ENCODE assay signal across 1 cellular context in the genomic region with DNA sequence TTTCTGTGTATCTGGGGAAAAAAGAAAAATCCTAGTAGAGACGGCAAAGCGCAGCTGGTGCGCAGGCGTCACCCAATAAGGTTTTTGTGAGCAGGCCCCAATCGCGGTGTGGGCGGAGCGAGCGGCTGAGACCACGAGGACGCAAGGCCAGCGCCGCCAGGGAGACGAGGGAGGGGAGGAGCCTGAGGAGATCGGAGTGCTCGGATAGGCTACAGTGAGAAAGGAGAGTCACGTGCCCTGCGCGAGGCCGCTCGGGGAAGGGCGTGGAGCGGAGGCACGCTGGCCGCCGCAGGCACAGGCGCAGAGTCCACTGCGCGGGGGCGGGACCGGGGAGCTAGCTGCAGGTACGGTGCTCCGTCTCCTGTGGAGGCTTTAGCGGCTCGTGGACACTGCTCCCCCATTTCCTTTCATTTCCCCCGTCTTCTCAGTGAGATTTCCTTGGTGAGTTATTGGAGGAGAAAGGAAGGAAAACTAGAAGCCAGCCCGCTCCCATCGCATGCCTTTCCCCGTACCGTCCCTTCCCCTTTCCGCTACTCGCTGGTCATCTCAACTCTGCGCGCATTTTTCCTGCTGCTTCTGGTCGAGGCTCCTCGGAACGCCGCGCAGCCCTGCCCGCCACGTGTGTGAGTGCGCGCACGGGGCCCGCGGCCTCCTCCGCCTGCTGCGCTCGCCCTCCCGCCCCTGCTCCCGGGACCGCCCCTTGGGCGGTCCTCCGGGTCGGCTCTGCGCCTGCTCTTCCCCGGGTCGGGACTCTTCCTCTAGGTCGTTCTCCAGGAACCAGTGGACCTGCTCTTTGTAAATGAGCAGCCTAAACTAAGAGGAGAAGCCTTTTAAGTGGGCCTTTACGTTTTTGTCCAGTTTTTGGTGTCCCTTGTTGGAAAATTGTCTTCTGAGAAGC.
TF ChIP-seq lines count a peak whose summit lies in the region.

A gene with protein sequence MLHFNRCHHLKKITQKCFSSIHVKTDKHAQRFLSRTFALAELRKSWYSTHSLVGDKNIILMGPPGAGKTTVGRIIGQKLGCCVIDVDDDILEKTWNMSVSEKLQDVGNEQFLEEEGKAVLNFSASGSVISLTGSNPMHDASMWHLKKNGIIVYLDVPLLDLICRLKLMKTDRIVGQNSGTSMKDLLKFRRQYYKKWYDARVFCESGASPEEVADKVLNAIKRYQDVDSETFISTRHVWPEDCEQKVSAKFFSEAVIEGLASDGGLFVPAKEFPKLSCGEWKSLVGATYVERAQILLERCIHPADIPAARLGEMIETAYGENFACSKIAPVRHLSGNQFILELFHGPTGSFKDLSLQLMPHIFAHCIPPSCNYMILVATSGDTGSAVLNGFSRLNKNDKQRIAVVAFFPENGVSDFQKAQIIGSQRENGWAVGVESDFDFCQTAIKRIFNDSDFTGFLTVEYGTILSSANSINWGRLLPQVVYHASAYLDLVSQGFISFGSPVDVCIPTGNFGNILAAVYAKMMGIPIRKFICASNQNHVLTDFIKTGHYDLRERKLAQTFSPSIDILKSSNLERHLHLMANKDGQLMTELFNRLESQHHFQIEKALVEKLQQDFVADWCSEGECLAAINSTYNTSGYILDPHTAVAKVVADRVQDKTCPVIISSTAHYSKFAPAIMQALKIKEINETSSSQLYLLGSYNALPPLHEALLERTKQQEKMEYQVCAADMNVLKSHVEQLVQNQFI (plus strand): TSS at position 264 of the 898 bp plus-strand sequence. CDS start 6,612 bp downstream, outside the sequence.

TF ChIP-seq in HEK293, 187 proteins besides CTCF, POLR2A, EP300 and RAD21 (continued from another document):
- TF ChIP-seq, protein P1, sequence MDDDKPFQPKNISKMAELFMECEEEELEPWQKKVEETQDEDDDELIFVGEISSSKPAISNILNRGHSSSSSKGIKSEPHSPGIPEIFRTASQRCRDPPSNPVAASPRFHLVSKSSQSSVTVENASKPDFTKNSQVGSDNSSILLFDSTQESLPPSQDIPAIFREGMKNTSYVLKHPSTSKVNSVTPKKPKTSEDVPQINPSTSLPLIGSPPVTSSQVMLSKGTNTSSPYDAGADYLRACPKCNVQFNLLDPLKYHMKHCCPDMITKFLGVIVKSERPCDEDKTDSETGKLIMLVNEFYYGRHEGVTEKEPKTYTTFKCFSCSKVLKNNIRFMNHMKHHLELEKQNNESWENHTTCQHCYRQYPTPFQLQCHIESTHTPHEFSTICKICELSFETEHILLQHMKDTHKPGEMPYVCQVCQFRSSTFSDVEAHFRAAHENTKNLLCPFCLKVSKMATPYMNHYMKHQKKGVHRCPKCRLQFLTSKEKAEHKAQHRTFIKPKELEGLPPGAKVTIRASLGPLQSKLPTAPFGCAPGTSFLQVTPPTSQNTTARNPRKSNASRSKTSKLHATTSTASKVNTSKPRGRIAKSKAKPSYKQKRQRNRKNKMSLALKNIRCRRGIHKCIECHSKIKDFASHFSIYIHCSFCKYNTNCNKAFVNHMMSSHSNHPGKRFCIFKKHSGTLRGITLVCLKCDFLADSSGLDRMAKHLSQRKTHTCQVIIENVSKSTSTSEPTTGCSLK (tag by site-specific recombination; IDR thresholded peaks at IDR 0.05): no peak
- TF ChIP-seq ZBTB48 (tag by site-specific recombination; IDR thresholded peaks at IDR 0.05) (no peak), BCL11B (tag by site-specific recombination; IDR thresholded peaks at IDR 0.05; ENCODE audit: low read depth) (no peak; the same call in 1 of the 2 replicates), ZNF677 (tag by site-specific recombination; IDR thresholded peaks at IDR 0.05) (no peak), ZBTB8A (tag by site-specific recombination; IDR thresholded peaks at IDR 0.05) (peak; percentile 74), SP7 (tag by site-specific recombination; IDR thresholded peaks at IDR 0.05) (peak; percentile 86), ZNF529 (tag by site-specific recombination; IDR thresholded peaks at IDR 0.05; ENCODE audit: insufficient replicate concordance) (no peak), ZSCAN16 (tag by site-specific recombination; IDR thresholded peaks at IDR 0.05) (peak; percentile 47; the same call in 1 of the 2 replicates), GLI4 (tag by site-specific recombination; IDR thresholded peaks at IDR 0.05) (no peak; the same call in none of the 2 replicates), ZNF23 (tag by site-specific recombination; IDR thresholded peaks at IDR 0.05; ENCODE audit: borderline replicate concordance) (no peak), ZNF510 (tag by site-specific recombination; IDR thresholded peaks at IDR 0.05; ENCODE audit: insufficient replicate concordance) (no peak), ZNF146 (tag by site-specific recombination; IDR thresholded peaks at IDR 0.05) (0 out of 2 replicates have a peak, but pooled peaks have one; percentile 8), GLI2 (tag by site-specific recombination; IDR thresholded peaks at IDR 0.05; ENCODE audit: borderline replicate concordance, low read depth) (no peak), ZNF670 (tag by site-specific recombination; IDR thresholded peaks at IDR 0.05; ENCODE audit: low read depth) (no peak), ZNF350 (tag by site-specific recombination; IDR thresholded peaks at IDR 0.05) (no peak), KLF10 (tag by site-specific recombination; IDR thresholded peaks at IDR 0.05) (peak; percentile 39), KLF9 (tag by site-specific recombination; IDR thresholded peaks at IDR 0.05; ENCODE audit: low read depth) (peak; percentile 91)
- TF ChIP-seq, protein P2, sequence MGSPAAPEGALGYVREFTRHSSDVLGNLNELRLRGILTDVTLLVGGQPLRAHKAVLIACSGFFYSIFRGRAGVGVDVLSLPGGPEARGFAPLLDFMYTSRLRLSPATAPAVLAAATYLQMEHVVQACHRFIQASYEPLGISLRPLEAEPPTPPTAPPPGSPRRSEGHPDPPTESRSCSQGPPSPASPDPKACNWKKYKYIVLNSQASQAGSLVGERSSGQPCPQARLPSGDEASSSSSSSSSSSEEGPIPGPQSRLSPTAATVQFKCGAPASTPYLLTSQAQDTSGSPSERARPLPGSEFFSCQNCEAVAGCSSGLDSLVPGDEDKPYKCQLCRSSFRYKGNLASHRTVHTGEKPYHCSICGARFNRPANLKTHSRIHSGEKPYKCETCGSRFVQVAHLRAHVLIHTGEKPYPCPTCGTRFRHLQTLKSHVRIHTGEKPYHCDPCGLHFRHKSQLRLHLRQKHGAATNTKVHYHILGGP (tag by site-specific recombination; IDR thresholded peaks at IDR 0.05): no peak
- TF ChIP-seq, protein P3, sequence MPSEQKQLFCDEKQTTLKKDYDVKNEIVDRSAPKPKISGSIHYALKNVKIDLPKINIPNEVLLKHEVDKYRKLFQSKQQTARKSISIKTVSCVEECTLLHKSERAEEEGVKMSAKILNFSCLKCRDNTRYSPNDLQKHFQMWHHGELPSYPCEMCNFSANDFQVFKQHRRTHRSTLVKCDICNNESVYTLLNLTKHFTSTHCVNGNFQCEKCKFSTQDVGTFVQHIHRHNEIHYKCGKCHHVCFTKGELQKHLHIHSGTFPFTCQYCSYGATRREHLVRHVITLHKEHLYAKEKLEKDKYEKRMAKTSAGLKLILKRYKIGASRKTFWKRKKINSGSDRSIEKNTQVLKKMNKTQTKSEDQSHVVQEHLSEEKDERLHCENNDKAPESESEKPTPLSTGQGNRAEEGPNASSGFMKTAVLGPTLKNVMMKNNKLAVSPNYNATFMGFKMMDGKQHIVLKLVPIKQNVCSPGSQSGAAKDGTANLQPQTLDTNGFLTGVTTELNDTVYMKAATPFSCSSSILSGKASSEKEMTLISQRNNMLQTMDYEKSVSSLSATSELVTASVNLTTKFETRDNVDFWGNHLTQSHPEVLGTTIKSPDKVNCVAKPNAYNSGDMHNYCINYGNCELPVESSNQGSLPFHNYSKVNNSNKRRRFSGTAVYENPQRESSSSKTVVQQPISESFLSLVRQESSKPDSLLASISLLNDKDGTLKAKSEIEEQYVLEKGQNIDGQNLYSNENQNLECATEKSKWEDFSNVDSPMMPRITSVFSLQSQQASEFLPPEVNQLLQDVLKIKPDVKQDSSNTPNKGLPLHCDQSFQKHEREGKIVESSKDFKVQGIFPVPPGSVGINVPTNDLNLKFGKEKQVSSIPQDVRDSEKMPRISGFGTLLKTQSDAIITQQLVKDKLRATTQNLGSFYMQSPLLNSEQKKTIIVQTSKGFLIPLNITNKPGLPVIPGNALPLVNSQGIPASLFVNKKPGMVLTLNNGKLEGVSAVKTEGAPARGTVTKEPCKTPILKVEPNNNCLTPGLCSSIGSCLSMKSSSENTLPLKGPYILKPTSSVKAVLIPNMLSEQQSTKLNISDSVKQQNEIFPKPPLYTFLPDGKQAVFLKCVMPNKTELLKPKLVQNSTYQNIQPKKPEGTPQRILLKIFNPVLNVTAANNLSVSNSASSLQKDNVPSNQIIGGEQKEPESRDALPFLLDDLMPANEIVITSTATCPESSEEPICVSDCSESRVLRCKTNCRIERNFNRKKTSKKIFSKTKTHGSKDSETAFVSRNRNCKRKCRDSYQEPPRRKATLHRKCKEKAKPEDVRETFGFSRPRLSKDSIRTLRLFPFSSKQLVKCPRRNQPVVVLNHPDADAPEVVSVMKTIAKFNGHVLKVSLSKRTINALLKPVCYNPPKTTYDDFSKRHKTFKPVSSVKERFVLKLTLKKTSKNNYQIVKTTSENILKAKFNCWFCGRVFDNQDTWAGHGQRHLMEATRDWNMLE (tag by site-specific recombination; conservative IDR thresholded peaks at IDR 0.05; ENCODE audit: low read depth): no peak
- TF ChIP-seq, protein P4, sequence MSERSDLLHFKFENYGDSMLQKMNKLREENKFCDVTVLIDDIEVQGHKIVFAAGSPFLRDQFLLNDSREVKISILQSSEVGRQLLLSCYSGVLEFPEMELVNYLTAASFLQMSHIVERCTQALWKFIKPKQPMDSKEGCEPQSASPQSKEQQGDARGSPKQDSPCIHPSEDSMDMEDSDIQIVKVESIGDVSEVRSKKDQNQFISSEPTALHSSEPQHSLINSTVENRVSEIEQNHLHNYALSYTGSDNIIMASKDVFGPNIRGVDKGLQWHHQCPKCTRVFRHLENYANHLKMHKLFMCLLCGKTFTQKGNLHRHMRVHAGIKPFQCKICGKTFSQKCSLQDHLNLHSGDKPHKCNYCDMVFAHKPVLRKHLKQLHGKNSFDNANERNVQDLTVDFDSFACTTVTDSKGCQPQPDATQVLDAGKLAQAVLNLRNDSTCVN (tag by site-specific recombination; optimal IDR thresholded peaks at IDR 0.05): peak; percentile 98
- TF ChIP-seq, protein P5, sequence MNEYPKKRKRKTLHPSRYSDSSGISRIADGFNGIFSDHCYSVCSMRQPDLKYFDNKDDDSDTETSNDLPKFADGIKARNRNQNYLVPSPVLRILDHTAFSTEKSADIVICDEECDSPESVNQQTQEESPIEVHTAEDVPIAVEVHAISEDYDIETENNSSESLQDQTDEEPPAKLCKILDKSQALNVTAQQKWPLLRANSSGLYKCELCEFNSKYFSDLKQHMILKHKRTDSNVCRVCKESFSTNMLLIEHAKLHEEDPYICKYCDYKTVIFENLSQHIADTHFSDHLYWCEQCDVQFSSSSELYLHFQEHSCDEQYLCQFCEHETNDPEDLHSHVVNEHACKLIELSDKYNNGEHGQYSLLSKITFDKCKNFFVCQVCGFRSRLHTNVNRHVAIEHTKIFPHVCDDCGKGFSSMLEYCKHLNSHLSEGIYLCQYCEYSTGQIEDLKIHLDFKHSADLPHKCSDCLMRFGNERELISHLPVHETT (tag by site-specific recombination; IDR thresholded peaks at IDR 0.05): peak; percentile 81; the same call in 1 of the 2 replicates
- TF ChIP-seq, protein P6, sequence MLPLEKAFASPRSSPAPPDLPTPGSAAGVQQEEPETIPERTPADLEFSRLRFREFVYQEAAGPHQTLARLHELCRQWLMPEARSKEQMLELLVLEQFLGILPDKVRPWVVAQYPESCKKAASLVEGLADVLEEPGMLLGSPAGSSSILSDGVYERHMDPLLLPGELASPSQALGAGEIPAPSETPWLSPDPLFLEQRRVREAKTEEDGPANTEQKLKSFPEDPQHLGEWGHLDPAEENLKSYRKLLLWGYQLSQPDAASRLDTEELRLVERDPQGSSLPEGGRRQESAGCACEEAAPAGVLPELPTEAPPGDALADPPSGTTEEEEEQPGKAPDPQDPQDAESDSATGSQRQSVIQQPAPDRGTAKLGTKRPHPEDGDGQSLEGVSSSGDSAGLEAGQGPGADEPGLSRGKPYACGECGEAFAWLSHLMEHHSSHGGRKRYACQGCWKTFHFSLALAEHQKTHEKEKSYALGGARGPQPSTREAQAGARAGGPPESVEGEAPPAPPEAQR (tag by site-specific recombination; IDR thresholded peaks at IDR 0.05): no peak
